In genomic region chr5:179577286-179577960, GRCh38 we compare ENCODE assay signal across 24 cellular contexts.
"Had no signal": no experiment of that assay in that cellular context is flagged by ENCODE, and none has a peak within 500 bp of the region (broad histone marks: within the 10 kb centered on the region; RNA-seq: fewer than 3 reads in every experiment).

No MANE protein-coding gene starts in this region.

- DNase-seq: naive thymus-derived CD8-positive, alpha-beta T cell; nephron progenitor cell; nucleus accumbens; retina; right cardiac atrium; right lobe of liver; sigmoid colon; small intestine; stimulated activated CD4-positive, alpha-beta T cell treated with anti-CD3 and anti-CD28 coated beads, Interleukin-15, amount 100 ng/mL, for 24 hours; stimulated activated CD4-positive, alpha-beta T cell treated with anti-CD3 and anti-CD28 coated beads, Interleukin-2, amount 100 ng/mL, for 24 hours; stimulated activated CD4-positive, alpha-beta T cell treated with anti-CD3 and anti-CD28 coated beads, Interleukin-2, amount 100 ng/mL, for 48 hours; stimulated activated CD4-positive, alpha-beta T cell treated with anti-CD3 and anti-CD28 coated beads, Interleukin-4, amount 100 ng/mL, for 24 hours; stimulated activated naive B cell treated with anti-CD40 and anti-IgM and Interleukin-4, amounts not matched to agents 10 μg/mL and 1 μg/mL and 100 μg/mL, for 72 hours; stimulated activated naive CD4-positive, alpha-beta T cell treated with Interleukin-2 at 50 U/mL for 16 hours; stomach; tibial artery; transverse colon; upper lobe of right lung; uterus had no signal

- H3K4me3 ChIP-seq: pancreas, prostate gland, right lobe of liver, sigmoid colon, stomach, tibial artery, transverse colon, upper lobe of right lung, uterus had no signal

- ATAC-seq: naive thymus-derived CD8-positive, alpha-beta T cell; natural killer cell treated with Interleukin-12 subunit alpha and Interleukin-12 subunit beta and Interleukin-15 and Interleukin-18, amount 100 ng/mL, for 72 hours; pancreas; right cardiac atrium; stimulated activated effector memory CD8-positive, alpha-beta T cell treated with anti-CD3 and anti-CD28 coated beads, Interleukin-12 subunit alpha, Interleukin-12 subunit beta, amount 100 ng/mL, for 72 hours; stimulated activated naive B cell treated with anti-CD40 and anti-IgM and Interleukin-4, amounts not matched to agents 10 μg/mL and 1 μg/mL and 100 μg/mL, for 72 hours; upper lobe of right lung had no signal

- H3K4me1 ChIP-seq: pancreas, prostate gland, sigmoid colon, stomach, tibial artery, transverse colon, upper lobe of right lung, uterus had no signal

- H3K27ac ChIP-seq: neutrophil, pancreas, prostate gland, sigmoid colon, stomach, tibial artery, transverse colon, upper lobe of right lung, uterus had no signal

- H3K9me3 ChIP-seq: neutrophil, pancreas, prostate gland, right lobe of liver, sigmoid colon, stomach, tibial artery, transverse colon, upper lobe of right lung, uterus had no signal

- H3K27me3 ChIP-seq: neutrophil, pancreas, right lobe of liver, sigmoid colon, stomach, tibial artery, transverse colon, upper lobe of right lung, uterus had no signal

- H3K36me3 ChIP-seq: prostate gland had no signal
